ENCODE assay signal across 22 cellular contexts in the genomic region with DNA sequence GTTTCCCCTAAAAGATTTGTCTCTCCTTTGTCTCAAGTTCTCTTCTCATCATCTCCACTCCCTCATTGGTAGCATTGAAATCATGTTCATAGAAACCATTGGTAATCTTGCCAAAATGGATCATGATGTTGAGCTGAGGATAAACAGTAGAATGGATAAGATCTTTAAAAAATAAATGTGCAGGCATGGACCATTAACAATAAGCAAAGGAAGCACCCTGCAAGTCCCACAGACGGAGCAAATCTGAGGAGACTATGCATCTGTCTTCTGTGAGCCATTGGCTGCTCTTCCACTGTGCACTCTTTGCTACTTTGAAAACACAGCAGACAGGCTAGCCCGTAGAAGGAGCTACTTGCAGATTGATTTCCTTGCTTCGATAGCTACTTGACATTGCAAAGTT.
A peak's percentile ranks its signal among the peaks of the same experiment; 100 is the strongest.
DNase-seq lines count a peak whose midpoint lies in the region; ATAC-seq and TF ChIP-seq lines count a peak whose summit lies in the region.
"Had no signal": no experiment of that assay in that cellular context is flagged by ENCODE, and none has a peak within 500 bp of the region (broad histone marks: within the 10 kb centered on the region; RNA-seq: fewer than 3 reads in every experiment).

No MANE protein-coding gene starts in this region.

- H3F3A ChIP-seq in SK-N-SH (replicated peaks; ENCODE audit: insufficient read depth) = no peaks in the 10 kb centered on the region
- H3F3A ChIP-seq in neural progenitor cell (ENCODE audit: low read depth) = peaks cover 7% of the 10 kb centered on the region

- peaks cover 25% of the 10 kb centered on the region for H3K4me1 Mint-ChIP-seq in neural progenitor cell
- H3K4me1 Mint-ChIP-seq: B cell; CD14-positive monocyte; CD4-positive, alpha-beta memory T cell; CD4-positive, CD25-positive, alpha-beta regulatory T cell; CD8-positive, alpha-beta memory T cell had no signal

- H3K36me3 ChIP-seq in SK-N-SH (replicated peaks in 1 of 2; ENCODE audit: control insufficient read depth in 1 of 2, insufficient read depth in 2 of 2, low read length in 1 of 2) (no peaks in the 10 kb centered on the region), neural progenitor cell (no peaks in the 10 kb centered on the region)
- H3K36me3 ChIP-seq: BLaER1 had no signal

- intact Hi-C loops in cardiac septum (cut with DNase I) = no loop called here

- no peaks in the 10 kb centered on the region for H3K36me3 Mint-ChIP-seq in neural progenitor cell
- H3K36me3 Mint-ChIP-seq: CD14-positive monocyte; CD4-positive, alpha-beta memory T cell; CD4-positive, CD25-positive, alpha-beta regulatory T cell; CD8-positive, alpha-beta memory T cell had no signal

- H3K27ac Mint-ChIP-seq in neural progenitor cell = no peak overlapping the region
- H3K27ac Mint-ChIP-seq: B cell; CD14-positive monocyte; CD4-positive, alpha-beta memory T cell; CD4-positive, CD25-positive, alpha-beta regulatory T cell; CD8-positive, alpha-beta memory T cell had no signal

- DNase-seq in NCI-H748 (lab: John Stamatoyannopoulos, UW; ENCODE audit: unreplicated experiment) (peak; percentile 18), NCI-H748 treated with DMSO at 0.1 percent for 48 hours (lab: John Stamatoyannopoulos, UW) (no peak), SK-N-SH (no peak), SK-N-DZ (ENCODE audit: low spot score) (peak; percentile 87), neural progenitor cell (ENCODE audit: low spot score) (no peak), cardiac septum (ENCODE audit: low spot score) (no peak)
- DNase-seq: AML-193; C1 segment of cervical spinal cord; CD4-positive, alpha-beta memory T cell; CD4-positive, CD25-positive, alpha-beta regulatory T cell; CD8-positive, alpha-beta memory T cell; COR-L47; DMS 273 treated with DMSO at 0.1 percent for 48 hours; DMS79 treated with DMSO at 0.1 percent for 48 hours; GF-D8 had no signal

- ATAC-seq in SK-N-SH treated with all-trans-retinoic acid at 6 μM for 48 hours (no peak; the same call in 2 of the 3 replicates), HG02798 (IDR thresholded peaks at IDR 0.05; ENCODE audit: poor library complexity, unreplicated experiment) (no peak)
- ATAC-seq: A549 had no signal

- TF ChIP-seq RAD21 in SK-N-SH (IDR thresholded peaks at IDR 0.05; ENCODE audit: low read length) = no peak

- H3K27ac ChIP-seq in SK-N-SH (ENCODE audit: low read depth in 2 of 2, low read length in 1 of 2) (peak overlapping the region in 1 of 2 experiments; percentile 99; a peak in 2 of 4 replicates), neural progenitor cell (no peak overlapping the region)
- H3K27ac ChIP-seq: 22Rv1, A549, BLaER1 had no signal

- no peak overlapping the region for H3K4me2 ChIP-seq in SK-N-SH
- no peak overlapping the region for H3K4me2 ChIP-seq in neural progenitor cell
- H3K4me2 ChIP-seq: A549, BLaER1 had no signal

- CTCF ChIA-PET in SK-N-SH (lab: Yijun Ruan, JAX) = interaction anchor here (0.8 to 2.9 kb wide), 10 partner anchors 17 to 739 kb away, joined by 3 to 10 read pairs (median 4); no protein-coding TSS in a partner anchor

- H3K4me1 ChIP-seq in SK-N-SH (ENCODE audit: control insufficient read depth in 1 of 2, insufficient read depth in 2 of 2, low read depth in 1 of 2, low read length in 1 of 2) (peaks cover 0 to 31% of the 10 kb centered on the region in 2 experiments; a peak in 2 of 4 replicates), neural progenitor cell (peaks cover 41% of the 10 kb centered on the region)
- H3K4me1 ChIP-seq: A549, BLaER1 had no signal

- WGBS in SK-N-SH (ENCODE audit: low lambda C conversion rate) = 9% methylated on average over 3 of the region's 3 CpGs

- H3K27me3 ChIP-seq in SK-N-SH (ENCODE audit: insufficient read depth) (no peaks in the 10 kb centered on the region), neural progenitor cell (no peaks in the 10 kb centered on the region)
- H3K27me3 ChIP-seq: BLaER1 had no signal

- H4K20me1 ChIP-seq in SK-N-SH (ENCODE audit: insufficient read depth) (no peaks in the 10 kb centered on the region), neural progenitor cell (ENCODE audit: low read depth) (no peaks in the 10 kb centered on the region)
- H4K20me1 ChIP-seq: BLaER1 had no signal

- H3K9me2 ChIP-seq in SK-N-SH = no peaks in the 10 kb centered on the region

- H3K27me3 Mint-ChIP-seq in neural progenitor cell (ENCODE audit: insufficient read depth, low read depth) = peaks cover 4% of the 10 kb centered on the region
- H3K27me3 Mint-ChIP-seq: CD4-positive, alpha-beta memory T cell; CD4-positive, CD25-positive, alpha-beta regulatory T cell; CD8-positive, alpha-beta memory T cell had no signal

- POLR2A ChIA-PET in SK-N-SH (lab: Yijun Ruan, JAX) = interaction anchor here (0.8 to 3.2 kb wide), 10 partner anchors 18 to 734 kb away, joined by 3 to 31 read pairs (median 9); partner anchors contain the start of gene TFAP2B

- no peak; a peak in 1 of 4 replicates for TF ChIP-seq EP300 in SK-N-SH (IDR thresholded peaks at IDR 0.05; ENCODE audit: borderline replicate concordance in 1 of 2, low read depth in 1 of 2, low read length in 1 of 2)

- H3K9me3 Mint-ChIP-seq in neural progenitor cell = no peaks in the 10 kb centered on the region

- H3K79me2 ChIP-seq in SK-N-SH (ENCODE audit: insufficient read depth) = no peaks in the 10 kb centered on the region
- H3K79me2 ChIP-seq in neural progenitor cell (ENCODE audit: low read depth) = no peaks in the 10 kb centered on the region

- TF ChIP-seq CTCF in SK-N-SH (IDR thresholded peaks at IDR 0.05) (no peak), neural progenitor cell (IDR thresholded peaks at IDR 0.05) (no peak)

- H3K4me3 ChIP-seq in SK-N-SH (ENCODE audit: low read depth in 2 of 2, low read length in 1 of 2) (no peak overlapping the region), neural progenitor cell (no peak overlapping the region)
- H3K4me3 ChIP-seq: A549, BLaER1 had no signal

- H2AFZ ChIP-seq in SK-N-SH (ENCODE audit: low read depth) (no peak overlapping the region), neural progenitor cell (replicated peaks) (peak overlapping the region; percentile 3)

- H3K9me3 ChIP-seq in SK-N-SH = no peaks in the 10 kb centered on the region
- H3K9me3 ChIP-seq in neural progenitor cell (ENCODE audit: low read depth) = no peaks in the 10 kb centered on the region
- H3K9me3 ChIP-seq: A549, BLaER1 had no signal

- H3K9ac ChIP-seq in SK-N-SH (no peak overlapping the region), neural progenitor cell (no peak overlapping the region)
- H3K9ac ChIP-seq: BLaER1 had no signal

- H3K4me3 Mint-ChIP-seq in neural progenitor cell = no peak overlapping the region
- H3K4me3 Mint-ChIP-seq: B cell; CD14-positive monocyte; CD4-positive, alpha-beta memory T cell; CD4-positive, CD25-positive, alpha-beta regulatory T cell; CD8-positive, alpha-beta memory T cell had no signal

TF ChIP-seq in SK-N-SH, 30 proteins besides CTCF, POLR2A, EP300 and RAD21:
- TF ChIP-seq GATA2 (CRISPR knock-in tag; IDR thresholded peaks at IDR 0.05) = peak; percentile 55
- no peak for TF ChIP-seq JUND (IDR thresholded peaks at IDR 0.05)
- no peak for TF ChIP-seq RFX5 (IDR thresholded peaks at IDR 0.05; ENCODE audit: low read length)

TF ChIP-seq in SK-N-SH treated with all-trans-retinoic acid at 6 μM for 48 hours, 23 proteins besides CTCF, POLR2A, EP300 and RAD21:
- TF ChIP-seq ZNF8 (CRISPR knock-in tag; IDR thresholded peaks at IDR 0.05) = no peak
- no peak for TF ChIP-seq ARNTL (CRISPR knock-in tag; IDR thresholded peaks at IDR 0.05; ENCODE audit: borderline replicate concordance, low read depth)
- no peak for TF ChIP-seq TCF4 (CRISPR knock-in tag; IDR thresholded peaks at IDR 0.05; ENCODE audit: borderline replicate concordance)
- TF ChIP-seq SNAI2 (CRISPR knock-in tag; IDR thresholded peaks at IDR 0.05) = no peak
- TF ChIP-seq, protein P1, sequence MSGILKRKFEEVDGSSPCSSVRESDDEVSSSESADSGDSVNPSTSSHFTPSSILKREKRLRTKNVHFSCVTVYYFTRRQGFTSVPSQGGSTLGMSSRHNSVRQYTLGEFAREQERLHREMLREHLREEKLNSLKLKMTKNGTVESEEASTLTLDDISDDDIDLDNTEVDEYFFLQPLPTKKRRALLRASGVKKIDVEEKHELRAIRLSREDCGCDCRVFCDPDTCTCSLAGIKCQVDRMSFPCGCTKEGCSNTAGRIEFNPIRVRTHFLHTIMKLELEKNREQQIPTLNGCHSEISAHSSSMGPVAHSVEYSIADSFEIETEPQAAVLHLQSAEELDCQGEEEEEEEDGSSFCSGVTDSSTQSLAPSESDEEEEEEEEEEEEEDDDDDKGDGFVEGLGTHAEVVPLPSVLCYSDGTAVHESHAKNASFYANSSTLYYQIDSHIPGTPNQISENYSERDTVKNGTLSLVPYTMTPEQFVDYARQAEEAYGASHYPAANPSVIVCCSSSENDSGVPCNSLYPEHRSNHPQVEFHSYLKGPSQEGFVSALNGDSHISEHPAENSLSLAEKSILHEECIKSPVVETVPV (CRISPR knock-in tag; IDR thresholded peaks at IDR 0.05) = no peak
- TF ChIP-seq ESRRG (CRISPR knock-in tag; IDR thresholded peaks at IDR 0.05) = no peak
- TF ChIP-seq ZNF565 (CRISPR knock-in tag; conservative IDR thresholded peaks at IDR 0.05; ENCODE audit: low read depth) = no peak

Comparison
In these comparisons a context has a peak if more than half of its experiments do, and no peak if none do; other contexts are left out.
1. DNase-seq: peak in NCI-H748 (single experiment) and SK-N-DZ (single experiment); none in NCI-H748 treated with DMSO at 0.1 percent for 48 hours (single experiment), SK-N-SH (single experiment), neural progenitor cell (single experiment) and cardiac septum (single experiment).